13 cellular contexts compared by ENCODE assay signal in genomic region chr12:98419101-98419794, GRCh38.
DNase-seq lines count a peak whose midpoint lies in the region; ATAC-seq and TF ChIP-seq lines count a peak whose summit lies in the region.
"Had no signal": no experiment of that assay in that cellular context is flagged by ENCODE, and none has a peak within 500 bp of the region (broad histone marks: within the 10 kb centered on the region; RNA-seq: fewer than 3 reads in every experiment).

No MANE protein-coding gene starts in this region.

- peaks cover 17% of the 10 kb centered on the region; the same call in 1 of the 2 replicates for H3F3A ChIP-seq in PC-9 (ENCODE audit: insufficient read depth, low read depth)

- no peak for TF ChIP-seq POLR2A in vagina (IDR thresholded peaks at IDR 0.05)

- H3K4me1 Mint-ChIP-seq in endodermal cell (peaks cover 14% of the 10 kb centered on the region), nephron progenitor cell (peaks cover 36% of the 10 kb centered on the region)
- H3K4me1 Mint-ChIP-seq: activated naive CD4-positive, alpha-beta T cell treated with anti-CD3 and anti-CD28 coated beads, Interleukin-2, amount 50 U/mL, for 24 hours had no signal

- WGBS in endodermal cell (ENCODE audit: insufficient coverage in 1 of 2, insufficient read length in 1 of 2), 2 experiments, result 86 to 96% methylated on average over 3 to 7 of the region's 8 CpGs

- BruUV-seq in PC-9 (replicated peaks; lab: Mats Ljungman, UMichigan), result TSS peak; percentile 99

- no peaks in the 10 kb centered on the region for H4K20me1 ChIP-seq in PC-9 (ENCODE audit: insufficient read depth)

- no peak overlapping the region for H2AFZ ChIP-seq in PC-9

- DNase-seq in PC-9, result no peak
- DNase-seq in endodermal cell, result no peak
- DNase-seq in nephron progenitor cell, result no peak
- DNase-seq in vagina (ENCODE audit: extremely low spot score in 2 of 2), result no peak
- DNase-seq in OCI-M2 (lab: John Stamatoyannopoulos, UW; ENCODE audit: unreplicated experiment), result no peak
- DNase-seq in pons (ENCODE audit: low spot score), result no peak
- DNase-seq: activated CD8-positive, alpha-beta memory T cell treated with anti-CD3 and anti-CD28 coated beads for 24 hours; GOT3; NCI-H1436 treated with DMSO at 0.1 percent for 48 hours; SHP77 had no signal

- no peak overlapping the region for H3K9ac ChIP-seq in endodermal cell (ENCODE audit: extremely low read depth, low read length, poor library complexity, severe bottlenecking)

- CTCF ChIA-PET in PC-9 (lab: Charles Lee), result interaction anchor here (0.6 to 0.7 kb wide), 2 partner anchors 83 to 165 kb away, joined by 3 to 6 read pairs; no protein-coding TSS in a partner anchor

- no peaks in the 10 kb centered on the region for H3K36me3 ChIP-seq in PC-9 (ENCODE audit: low read depth)
- no peaks in the 10 kb centered on the region for H3K36me3 ChIP-seq in endodermal cell (ENCODE audit: control insufficient read depth, insufficient read depth, low read length)
- no peaks in the 10 kb centered on the region for H3K36me3 ChIP-seq in vagina

- H3K27ac Mint-ChIP-seq in endodermal cell (no peak overlapping the region), nephron progenitor cell (peak overlapping the region; percentile 50)
- H3K27ac Mint-ChIP-seq: activated naive CD4-positive, alpha-beta T cell treated with anti-CD3 and anti-CD28 coated beads, Interleukin-2, amount 50 U/mL, for 24 hours; progenitor cell of endocrine pancreas had no signal

- intact Hi-C loops in PC-9 (cut with micrococcal nuclease; ENCODE audit: unreplicated experiment), result loop anchor here (5.0 kb wide), 1 partner anchor 578 kb away; no protein-coding TSS in a partner anchor
- intact Hi-C loops in vagina (cut with DNase I), result no loop called here

- H3K9me3 Mint-ChIP-seq in endodermal cell (no peaks in the 10 kb centered on the region), nephron progenitor cell (peaks cover 3% of the 10 kb centered on the region)
- H3K9me3 Mint-ChIP-seq: activated naive CD4-positive, alpha-beta T cell treated with anti-CD3 and anti-CD28 coated beads, Interleukin-2, amount 50 U/mL, for 24 hours had no signal

- H3K27me3 Mint-ChIP-seq in endodermal cell (ENCODE audit: insufficient read depth) (no peaks in the 10 kb centered on the region), nephron progenitor cell (ENCODE audit: low read depth, poor library complexity) (peaks cover 2% of the 10 kb centered on the region)
- H3K27me3 Mint-ChIP-seq: activated naive CD4-positive, alpha-beta T cell treated with anti-CD3 and anti-CD28 coated beads, Interleukin-2, amount 50 U/mL, for 24 hours; progenitor cell of endocrine pancreas had no signal

- no peaks in the 10 kb centered on the region for H3K36me3 Mint-ChIP-seq in endodermal cell (ENCODE audit: low read depth)
- H3K36me3 Mint-ChIP-seq in nephron progenitor cell (ENCODE audit: low read depth), result no peaks in the 10 kb centered on the region
- H3K36me3 Mint-ChIP-seq: activated naive CD4-positive, alpha-beta T cell treated with anti-CD3 and anti-CD28 coated beads, Interleukin-2, amount 50 U/mL, for 24 hours had no signal

- H3K4me2 ChIP-seq in PC-9, result peak overlapping the region; percentile 69

- H3K9me3 ChIP-seq in PC-9 (ENCODE audit: insufficient read depth, low read depth) (no peaks in the 10 kb centered on the region), endodermal cell (ENCODE audit: control insufficient read depth, low read length) (peaks cover 8% of the 10 kb centered on the region), vagina (no peaks in the 10 kb centered on the region)

- POLR2A ChIA-PET in PC-9 (lab: Charles Lee; ENCODE audit: unreplicated experiment), result interaction anchor here (0.6 kb wide), 1 partner anchor 192 kb away, joined by 38 read pairs; no protein-coding TSS in a partner anchor

- H3K4me3 Mint-ChIP-seq in endodermal cell (no peak overlapping the region), nephron progenitor cell (no peak overlapping the region)
- H3K4me3 Mint-ChIP-seq: activated naive CD4-positive, alpha-beta T cell treated with anti-CD3 and anti-CD28 coated beads, Interleukin-2, amount 50 U/mL, for 24 hours had no signal

- H3K79me2 ChIP-seq in PC-9 (ENCODE audit: low read depth), result no peaks in the 10 kb centered on the region

- no peak for TF ChIP-seq CTCF in PC-9 (conservative IDR thresholded peaks at IDR 0.05)
- TF ChIP-seq CTCF in endodermal cell (conservative IDR thresholded peaks at IDR 0.05), result no peak
- no peak for TF ChIP-seq CTCF in nephron progenitor cell (IDR thresholded peaks at IDR 0.05)
- TF ChIP-seq CTCF in vagina (IDR thresholded peaks at IDR 0.05), result no peak

- H3K4me3 ChIP-seq in PC-9 (no peak overlapping the region; the same call in 1 of the 2 replicates), endodermal cell (ENCODE audit: low read length) (no peak overlapping the region), vagina (no peak overlapping the region)

- ATAC-seq in GM21360 (IDR thresholded peaks at IDR 0.05; ENCODE audit: unreplicated experiment), result no peak

- no peaks in the 10 kb centered on the region for H3K27me3 ChIP-seq in PC-9 (ENCODE audit: insufficient read depth, low read depth)
- no peaks in the 10 kb centered on the region for H3K27me3 ChIP-seq in endodermal cell (ENCODE audit: control insufficient read depth, insufficient read depth, low read length, poor library complexity, severe bottlenecking)
- no peaks in the 10 kb centered on the region for H3K27me3 ChIP-seq in vagina

- H3K9me2 ChIP-seq in PC-9 (ENCODE audit: insufficient read depth), result no peaks in the 10 kb centered on the region

- H3K4me1 ChIP-seq in PC-9 (replicated peaks; ENCODE audit: insufficient read depth), result peaks cover 23% of the 10 kb centered on the region
- H3K4me1 ChIP-seq in endodermal cell (ENCODE audit: control insufficient read depth, insufficient read depth, low read length), result peaks cover 4% of the 10 kb centered on the region
- H3K4me1 ChIP-seq in vagina, result peaks cover 26% of the 10 kb centered on the region

- H3K27ac ChIP-seq in PC-9 (peak overlapping the region; percentile 39), endodermal cell (ENCODE audit: low read depth, low read length) (peak overlapping the region; percentile 11), vagina (peak overlapping the region; percentile 66)

Comparison
In these comparisons a context has a peak if more than half of its experiments do, and no peak if none do; other contexts are left out.
1. H3K27ac ChIP-seq: peak in every context shown above with its lines; median percentile 66 in vagina; 39 in PC-9; 11 in endodermal cell.